25 cellular contexts compared by ENCODE assay signal in genomic region chr2:234708091-234708683, GRCh38.
DNase-seq lines count a peak whose midpoint lies in the region; TF ChIP-seq lines count a peak whose summit lies in the region.
"Had no signal": no experiment of that assay in that cellular context is flagged by ENCODE, and none has a peak within 500 bp of the region (broad histone marks: within the 10 kb centered on the region; RNA-seq: fewer than 3 reads in every experiment).

No MANE protein-coding gene starts in this region.

- H3K9me3 Mint-ChIP-seq in osteocyte (ENCODE audit: unreplicated experiment) = no peaks in the 10 kb centered on the region
- H3K9me3 Mint-ChIP-seq: central memory CD8-positive, alpha-beta T cell; dendritic cell treated with granulocyte-macrophage colony-stimulating factor and Interleukin-4, amounts not matched to agents 40 ng/mL and 50 ng/mL, for 4 days; T-helper 1 cell treated with Interleukin-12 subunit alpha and Interleukin-12 subunit beta and Interleukin-4 antibody, amounts not matched to agents 30 μg/mL and 1 μg/mL, for 36 hours had no signal

- no peak for TF ChIP-seq POLR2A in thyroid gland (IDR thresholded peaks at IDR 0.05)
- TF ChIP-seq POLR2A in ovary (IDR thresholded peaks at IDR 0.05) = no peak

- H3K4me1 Mint-ChIP-seq in osteocyte (ENCODE audit: unreplicated experiment) = peaks cover 2% of the 10 kb centered on the region
- H3K4me1 Mint-ChIP-seq: central memory CD8-positive, alpha-beta T cell had no signal

- TF ChIP-seq EP300 in ovary (IDR thresholded peaks at IDR 0.05) = no peak

- no peaks in the 10 kb centered on the region for H3K9me3 ChIP-seq in NT2/D1 (ENCODE audit: insufficient read depth, low read length)
- H3K9me3 ChIP-seq in thyroid gland = no peaks in the 10 kb centered on the region
- H3K9me3 ChIP-seq in ovary = no peaks in the 10 kb centered on the region
- H3K9me3 ChIP-seq: BLaER1 treated with 17β-estradiol and CSF1 and Interleukin-3, amounts not matched to agents 10 nM and 100 nM; prostate gland; tibial artery had no signal

- H3K27me3 ChIP-seq in BJ (ENCODE audit: control insufficient read depth, insufficient read depth, low read length) = no peaks in the 10 kb centered on the region
- H3K27me3 ChIP-seq in NT2/D1 (ENCODE audit: insufficient read depth, insufficient read length) = no peaks in the 10 kb centered on the region
- no peaks in the 10 kb centered on the region for H3K27me3 ChIP-seq in thyroid gland
- H3K27me3 ChIP-seq in ovary = no peaks in the 10 kb centered on the region
- H3K27me3 ChIP-seq: BLaER1 treated with 17β-estradiol and CSF1 and Interleukin-3, amounts not matched to agents 10 nM and 100 nM; tibial artery had no signal

- TF ChIP-seq CTCF in BJ (IDR thresholded peaks at IDR 0.05; ENCODE audit: insufficient read depth, low read depth, low read length) (no peak), foreskin fibroblast (IDR thresholded peaks at IDR 0.05; ENCODE audit: low read depth, low read length) (no peak), osteocyte (IDR thresholded peaks at IDR 0.05) (no peak), thyroid gland (IDR thresholded peaks at IDR 0.05) (no peak), ovary (IDR thresholded peaks at IDR 0.05) (no peak)

- H3K4me1 ChIP-seq in NT2/D1 (ENCODE audit: insufficient read depth, insufficient read length) (peaks cover 13% of the 10 kb centered on the region), thyroid gland (no peaks in the 10 kb centered on the region), ovary (ENCODE audit: insufficient read depth) (no peaks in the 10 kb centered on the region)
- H3K4me1 ChIP-seq: BLaER1 treated with 17β-estradiol and CSF1 and Interleukin-3, amounts not matched to agents 10 nM and 100 nM; prostate gland; tibial artery had no signal

- peaks cover 4% of the 10 kb centered on the region for H3K27me3 Mint-ChIP-seq in osteocyte (ENCODE audit: unreplicated experiment)
- H3K27me3 Mint-ChIP-seq: dendritic cell treated with granulocyte-macrophage colony-stimulating factor and Interleukin-4, amounts not matched to agents 40 ng/mL and 50 ng/mL, for 4 days had no signal

- H3K36me3 ChIP-seq in BJ (ENCODE audit: control insufficient read depth, insufficient read depth, low read length) (no peaks in the 10 kb centered on the region), NT2/D1 (ENCODE audit: insufficient read depth, insufficient read length, low read length) (no peaks in the 10 kb centered on the region), thyroid gland (no peaks in the 10 kb centered on the region), ovary (no peaks in the 10 kb centered on the region)
- H3K36me3 ChIP-seq: BLaER1 treated with 17β-estradiol and CSF1 and Interleukin-3, amounts not matched to agents 10 nM and 100 nM; prostate gland; tibial artery had no signal

- H3K4me3 Mint-ChIP-seq in osteocyte (ENCODE audit: unreplicated experiment) = no peak overlapping the region
- H3K4me3 Mint-ChIP-seq: activated CD4-positive, alpha-beta T cell treated with anti-CD3 and anti-CD28 coated beads for 36 hours; activated CD8-positive, alpha-beta T cell treated with anti-CD3 and anti-CD28 coated beads, Interleukin-2, amount 10 ng/mL, durations not matched to agents 7 days and 5 days; central memory CD8-positive, alpha-beta T cell; dendritic cell treated with granulocyte-macrophage colony-stimulating factor and Interleukin-4, amounts not matched to agents 40 ng/mL and 50 ng/mL, for 4 days; stimulated activated naive CD8-positive, alpha-beta T cell treated with anti-CD3 and anti-CD28 coated beads, Interleukin-15, amount 100 ng/mL, for 72 hours; T-helper 1 cell treated with Interleukin-12 subunit alpha and Interleukin-12 subunit beta and Interleukin-4 antibody, amounts not matched to agents 30 μg/mL and 1 μg/mL, for 36 hours had no signal

- WGBS in thyroid gland, 2 donors = 57 to 74% methylated on average over 10 of the region's 10 CpGs
- WGBS in ovary, 3 donors = 64 to 81% (median 76%) methylated on average over 10 of the region's 10 CpGs

- no peak overlapping the region for H3K27ac ChIP-seq in thyroid gland
- H3K27ac ChIP-seq in ovary = no peak overlapping the region
- H3K27ac ChIP-seq: BLaER1 treated with 17β-estradiol and CSF1 and Interleukin-3, amounts not matched to agents 10 nM and 100 nM; prostate gland; tibial artery had no signal

- H3K36me3 Mint-ChIP-seq in osteocyte (ENCODE audit: unreplicated experiment) = no peaks in the 10 kb centered on the region

- CTCF ChIA-PET in BJ (lab: Yijun Ruan, JAX) = interaction anchor here (0.6 to 0.9 kb wide), 2 partner anchors 46 to 409 kb away, joined by 3 read pairs; no protein-coding TSS in a partner anchor

- DNase-seq in BJ (ENCODE audit: low read depth) (peak; percentile 49), NT2/D1 (ENCODE audit: low read depth, low spot score) (peak; percentile 61), foreskin fibroblast (peak; percentile 18 to 52), osteocyte (ENCODE audit: extremely low spot score, unreplicated experiment) (peak; percentile 36), NCI-H1105 (lab: John Stamatoyannopoulos, UW) (no peak), thyroid gland (no peak), ovary (no peak)
- DNase-seq: activated CD4-positive, alpha-beta T cell treated with anti-CD3 and anti-CD28 coated beads for 36 hours; activated CD8-positive, alpha-beta T cell treated with anti-CD3 and anti-CD28 coated beads, Interleukin-2, amount 10 ng/mL, durations not matched to agents 7 days and 5 days; activated effector memory CD4-positive, alpha-beta T cell treated with anti-CD3 and anti-CD28 coated beads, Interleukin-2, amount 50 U/mL, for 16 hours; glutamatergic neuron; NCI-H1105 treated with DMSO at 0.1 percent for 48 hours; NCI-H2029 treated with DMSO at 0.1 percent for 48 hours; NCI-H446 treated with DMSO at 0.1 percent for 48 hours; NCI-H82; small intestine; stimulated activated CD8-positive, alpha-beta memory T cell treated with anti-CD3 and anti-CD28 coated beads, Interleukin-4, amount 100 ng/mL, for 48 hours; stimulated activated naive CD8-positive, alpha-beta T cell treated with anti-CD3 and anti-CD28 coated beads, Interleukin-15, amount 100 ng/mL, for 72 hours; tibial artery had no signal

- POLR2A ChIA-PET in BJ (lab: Charles Lee) = no interaction called here

- no peak overlapping the region for H3K27ac Mint-ChIP-seq in osteocyte (ENCODE audit: unreplicated experiment)
- H3K27ac Mint-ChIP-seq: activated CD4-positive, alpha-beta T cell treated with anti-CD3 and anti-CD28 coated beads for 36 hours; activated CD8-positive, alpha-beta T cell treated with anti-CD3 and anti-CD28 coated beads, Interleukin-2, amount 10 ng/mL, durations not matched to agents 7 days and 5 days; dendritic cell treated with granulocyte-macrophage colony-stimulating factor and Interleukin-4, amounts not matched to agents 40 ng/mL and 50 ng/mL, for 4 days; stimulated activated naive CD8-positive, alpha-beta T cell treated with anti-CD3 and anti-CD28 coated beads, Interleukin-15, amount 100 ng/mL, for 72 hours; T-helper 1 cell treated with Interleukin-12 subunit alpha and Interleukin-12 subunit beta and Interleukin-4 antibody, amounts not matched to agents 30 μg/mL and 1 μg/mL, for 36 hours had no signal

- H3K9ac ChIP-seq in NT2/D1 (ENCODE audit: insufficient read length, low read depth) = peak overlapping the region; percentile 17
- H3K9ac ChIP-seq: BLaER1 treated with 17β-estradiol and CSF1 and Interleukin-3, amounts not matched to agents 10 nM and 100 nM had no signal

- intact Hi-C loops in thyroid gland (cut with DNase I) (no loop called here), ovary (cut with DNase I) (no loop called here)

- no peak overlapping the region for H3K4me3 ChIP-seq in BJ (ENCODE audit: low read depth, low read length)
- no peak overlapping the region for H3K4me3 ChIP-seq in NT2/D1 (ENCODE audit: insufficient read length, low read depth)
- H3K4me3 ChIP-seq in foreskin fibroblast (ENCODE audit: low read depth in 1 of 2, low read length in 2 of 2) = no peak overlapping the region
- H3K4me3 ChIP-seq in thyroid gland (replicated peaks in 1 of 3) = no peak overlapping the region
- no peak overlapping the region for H3K4me3 ChIP-seq in ovary
- H3K4me3 ChIP-seq: BLaER1 treated with 17β-estradiol and CSF1 and Interleukin-3, amounts not matched to agents 10 nM and 100 nM; K562; prostate gland; tibial artery had no signal

Comparison
In these comparisons a context has a peak if more than half of its experiments do, and no peak if none do; other contexts are left out.
1. DNase-seq: peak in BJ (single experiment), NT2/D1 (single experiment), foreskin fibroblast (2 of 2) and osteocyte (single experiment); none in NCI-H1105 (single experiment), thyroid gland (0 of 2) and ovary (0 of 5).